ENCODE assay signal across 8 cellular contexts in genomic region chr5:78483809-78484521, GRCh38.
DNase-seq lines count a peak whose midpoint lies in the region; ATAC-seq and TF ChIP-seq lines count a peak whose summit lies in the region.

No MANE protein-coding gene starts in this region.

- no peak overlapping the region for H3K27ac Mint-ChIP-seq in CD4-positive, alpha-beta T cell

- H4K20me1 ChIP-seq in GM23248 (ENCODE audit: insufficient read depth): no peaks in the 10 kb centered on the region

- TF ChIP-seq CTCF in uterus (IDR thresholded peaks at IDR 0.05): no peak
- TF ChIP-seq CTCF in CD4-positive, alpha-beta T cell (IDR thresholded peaks at IDR 0.05): no peak

- peaks cover 15% of the 10 kb centered on the region for H3K4me1 Mint-ChIP-seq in CD4-positive, alpha-beta T cell (ENCODE audit: low read depth)

- H3K4me3 ChIP-seq in GM23248: no peak overlapping the region
- no peak overlapping the region for H3K4me3 ChIP-seq in uterus

- H3K27ac ChIP-seq in GM23248 (no peak overlapping the region), uterus (peak overlapping the region in 1 of 2 donors; percentile 45)
- H3K27ac ChIP-seq in CD4-positive, alpha-beta T cell (ENCODE audit: low read depth, low read length): no peak overlapping the region

- H3K36me3 ChIP-seq in GM23248 (ENCODE audit: low read depth) (peaks cover 8% of the 10 kb centered on the region; the same call in 1 of the 2 replicates), uterus (no peaks in the 10 kb centered on the region)

- CTCF ChIA-PET in CD4-positive, alpha-beta T cell (lab: Charles Lee): no interaction called here

- in situ Hi-C loops in GM23248 (cut with MboI): no loop called here

- no peak overlapping the region for H3K4me2 ChIP-seq in GM23248 (ENCODE audit: unreplicated experiment)

- peak; percentile 92 for DNase-seq in GF-D8 (lab: John Stamatoyannopoulos, UW)
- DNase-seq in GM23248: peak; percentile 37
- peak; percentile 83 for DNase-seq in NAMALWA (ENCODE audit: low spot score)
- peak; percentile 32 to 43 for DNase-seq in uterus
- no peak for DNase-seq in posterior vena cava (ENCODE audit: low spot score)
- DNase-seq in mesenteric fat pad (ENCODE audit: low spot score): no peak
- DNase-seq in CD4-positive, alpha-beta T cell: no peak

- H3K27me3 ChIP-seq in GM23248 (replicated peaks; ENCODE audit: insufficient read depth): no peaks in the 10 kb centered on the region
- no peaks in the 10 kb centered on the region for H3K27me3 ChIP-seq in uterus
- no peaks in the 10 kb centered on the region for H3K27me3 ChIP-seq in CD4-positive, alpha-beta T cell (ENCODE audit: control insufficient read depth, insufficient read depth, low read length)

- H3K9ac ChIP-seq in GM23248: no peak overlapping the region

- no peak for TF ChIP-seq POLR2A in uterus (IDR thresholded peaks at IDR 0.05)

- intact Hi-C loops in uterus (cut with DNase I; ENCODE audit: low total_unique reads): no loop called here
- intact Hi-C loops in posterior vena cava (cut with DNase I): no loop called here
- intact Hi-C loops in CD4-positive, alpha-beta T cell (cut with DNase I, micrococcal nuclease): loop anchor here in 1 of 2 experiments (10.0 kb wide), 1 partner anchor 159 kb away; no protein-coding TSS in a partner anchor

- peak; percentile 63 for ATAC-seq in esophagus mucosa
- ATAC-seq in CD4-positive, alpha-beta T cell (ENCODE audit: poor library complexity): no peak

- H3K27me3 Mint-ChIP-seq in CD4-positive, alpha-beta T cell: no peaks in the 10 kb centered on the region

- H3K9me2 ChIP-seq in GM23248 (ENCODE audit: insufficient read depth): no peaks in the 10 kb centered on the region

- H3K9me3 ChIP-seq in GM23248 (ENCODE audit: low read depth): no peaks in the 10 kb centered on the region
- H3K9me3 ChIP-seq in uterus: no peaks in the 10 kb centered on the region
- H3K9me3 ChIP-seq in CD4-positive, alpha-beta T cell (ENCODE audit: control insufficient read depth, low read length): no peaks in the 10 kb centered on the region

- no peaks in the 10 kb centered on the region for H3K79me2 ChIP-seq in GM23248 (ENCODE audit: insufficient read depth)

- POLR2A ChIA-PET in CD4-positive, alpha-beta T cell (lab: Charles Lee): no interaction called here

- peaks cover 7% of the 10 kb centered on the region for H3K4me1 ChIP-seq in GM23248 (ENCODE audit: insufficient read depth)
- H3K4me1 ChIP-seq in uterus: no peaks in the 10 kb centered on the region

- 78 to 89% methylated on average over 3 of the region's 3 CpGs for WGBS in GM23248 (ENCODE audit: low coverage in 1 of 2, low lambda C conversion rate in 2 of 2, missing lambda C conversion rate in 2 of 2), 2 experiments

- H3K4me3 Mint-ChIP-seq in CD4-positive, alpha-beta T cell: no peak overlapping the region

- no peaks in the 10 kb centered on the region for H3K9me3 Mint-ChIP-seq in CD4-positive, alpha-beta T cell

- no peak overlapping the region for H2AFZ ChIP-seq in GM23248

- H3F3A ChIP-seq in GM23248 (ENCODE audit: insufficient read depth): no peaks in the 10 kb centered on the region

- peaks cover 20% of the 10 kb centered on the region for H3K36me3 Mint-ChIP-seq in CD4-positive, alpha-beta T cell (ENCODE audit: low read depth)

Comparison
In these comparisons a context has a peak if more than half of its experiments do, and no peak if none do; other contexts are left out.
1. DNase-seq: peak in GF-D8 (single experiment), GM23248 (single experiment), NAMALWA (single experiment) and uterus (2 of 2); none in posterior vena cava (single experiment), mesenteric fat pad (single experiment) and CD4-positive, alpha-beta T cell (0 of 10).